2 cellular contexts compared by ENCODE assay signal in the genomic region with DNA sequence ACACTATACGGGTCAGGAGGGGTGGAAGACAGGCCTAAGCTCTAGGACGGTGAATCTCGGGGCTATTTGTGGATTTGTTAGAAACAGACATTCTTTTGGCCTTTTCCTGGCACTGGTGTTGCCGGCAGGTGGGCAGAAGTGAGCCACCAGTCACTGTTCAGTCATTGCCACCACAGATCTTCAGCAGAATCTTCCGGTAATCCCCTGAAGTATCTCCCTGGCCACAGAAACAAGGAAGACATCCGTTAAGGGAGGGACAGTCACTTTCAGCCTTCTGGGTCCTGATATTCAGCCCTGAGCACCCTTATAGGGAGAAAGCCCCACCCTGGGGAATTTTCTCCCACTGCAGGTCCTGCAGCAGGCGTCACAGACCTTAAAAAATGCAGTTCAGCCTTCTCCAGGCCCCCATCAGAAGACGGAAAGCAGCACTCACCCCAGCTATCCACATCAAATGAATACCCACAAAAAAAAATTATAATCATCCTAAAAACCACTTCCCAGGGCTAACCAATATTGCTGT.
TF ChIP-seq lines count a peak whose summit lies in the region.

No MANE protein-coding gene starts in this region.

TF ChIP-seq in SK-N-SH, 30 proteins besides CTCF, POLR2A, EP300 and RAD21 (continued from another document):
- TF ChIP-seq, protein P1, sequence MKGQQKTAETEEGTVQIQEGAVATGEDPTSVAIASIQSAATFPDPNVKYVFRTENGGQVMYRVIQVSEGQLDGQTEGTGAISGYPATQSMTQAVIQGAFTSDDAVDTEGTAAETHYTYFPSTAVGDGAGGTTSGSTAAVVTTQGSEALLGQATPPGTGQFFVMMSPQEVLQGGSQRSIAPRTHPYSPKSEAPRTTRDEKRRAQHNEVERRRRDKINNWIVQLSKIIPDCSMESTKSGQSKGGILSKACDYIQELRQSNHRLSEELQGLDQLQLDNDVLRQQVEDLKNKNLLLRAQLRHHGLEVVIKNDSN (IDR thresholded peaks at IDR 0.05; ENCODE audit: borderline replicate concordance, low read depth), result no peak
- no peak for TF ChIP-seq SMC3 (IDR thresholded peaks at IDR 0.05; ENCODE audit: low read depth, low read length)
- no peak for TF ChIP-seq YY1 (IDR thresholded peaks at IDR 0.05; ENCODE audit: low read depth)
- TF ChIP-seq FOSL2 (IDR thresholded peaks at IDR 0.05; ENCODE audit: borderline replicate concordance, low read depth), result no peak
- TF ChIP-seq TCF12 (IDR thresholded peaks at IDR 0.05), result no peak
- TF ChIP-seq GABPA (IDR thresholded peaks at IDR 0.05; ENCODE audit: low read depth), result no peak
- no peak for TF ChIP-seq EZH2phosphoT487 (IDR thresholded peaks at IDR 0.05; ENCODE audit: borderline replicate concordance, low read depth)
- TF ChIP-seq RCOR1 (IDR thresholded peaks at IDR 0.05; ENCODE audit: low read length), result no peak
- no peak for TF ChIP-seq CHD2 (IDR thresholded peaks at IDR 0.05; ENCODE audit: low read length, partially characterized antibody)
- TF ChIP-seq, protein P2, sequence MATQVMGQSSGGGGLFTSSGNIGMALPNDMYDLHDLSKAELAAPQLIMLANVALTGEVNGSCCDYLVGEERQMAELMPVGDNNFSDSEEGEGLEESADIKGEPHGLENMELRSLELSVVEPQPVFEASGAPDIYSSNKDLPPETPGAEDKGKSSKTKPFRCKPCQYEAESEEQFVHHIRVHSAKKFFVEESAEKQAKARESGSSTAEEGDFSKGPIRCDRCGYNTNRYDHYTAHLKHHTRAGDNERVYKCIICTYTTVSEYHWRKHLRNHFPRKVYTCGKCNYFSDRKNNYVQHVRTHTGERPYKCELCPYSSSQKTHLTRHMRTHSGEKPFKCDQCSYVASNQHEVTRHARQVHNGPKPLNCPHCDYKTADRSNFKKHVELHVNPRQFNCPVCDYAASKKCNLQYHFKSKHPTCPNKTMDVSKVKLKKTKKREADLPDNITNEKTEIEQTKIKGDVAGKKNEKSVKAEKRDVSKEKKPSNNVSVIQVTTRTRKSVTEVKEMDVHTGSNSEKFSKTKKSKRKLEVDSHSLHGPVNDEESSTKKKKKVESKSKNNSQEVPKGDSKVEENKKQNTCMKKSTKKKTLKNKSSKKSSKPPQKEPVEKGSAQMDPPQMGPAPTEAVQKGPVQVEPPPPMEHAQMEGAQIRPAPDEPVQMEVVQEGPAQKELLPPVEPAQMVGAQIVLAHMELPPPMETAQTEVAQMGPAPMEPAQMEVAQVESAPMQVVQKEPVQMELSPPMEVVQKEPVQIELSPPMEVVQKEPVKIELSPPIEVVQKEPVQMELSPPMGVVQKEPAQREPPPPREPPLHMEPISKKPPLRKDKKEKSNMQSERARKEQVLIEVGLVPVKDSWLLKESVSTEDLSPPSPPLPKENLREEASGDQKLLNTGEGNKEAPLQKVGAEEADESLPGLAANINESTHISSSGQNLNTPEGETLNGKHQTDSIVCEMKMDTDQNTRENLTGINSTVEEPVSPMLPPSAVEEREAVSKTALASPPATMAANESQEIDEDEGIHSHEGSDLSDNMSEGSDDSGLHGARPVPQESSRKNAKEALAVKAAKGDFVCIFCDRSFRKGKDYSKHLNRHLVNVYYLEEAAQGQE (IDR thresholded peaks at IDR 0.05; ENCODE audit: low read depth, low read length), result no peak
- no peak for TF ChIP-seq FOXJ3 (CRISPR knock-in tag; IDR thresholded peaks at IDR 0.05)
- no peak for TF ChIP-seq TEAD4 (IDR thresholded peaks at IDR 0.05; ENCODE audit: borderline replicate concordance, insufficient read depth)
- TF ChIP-seq, protein P3, sequence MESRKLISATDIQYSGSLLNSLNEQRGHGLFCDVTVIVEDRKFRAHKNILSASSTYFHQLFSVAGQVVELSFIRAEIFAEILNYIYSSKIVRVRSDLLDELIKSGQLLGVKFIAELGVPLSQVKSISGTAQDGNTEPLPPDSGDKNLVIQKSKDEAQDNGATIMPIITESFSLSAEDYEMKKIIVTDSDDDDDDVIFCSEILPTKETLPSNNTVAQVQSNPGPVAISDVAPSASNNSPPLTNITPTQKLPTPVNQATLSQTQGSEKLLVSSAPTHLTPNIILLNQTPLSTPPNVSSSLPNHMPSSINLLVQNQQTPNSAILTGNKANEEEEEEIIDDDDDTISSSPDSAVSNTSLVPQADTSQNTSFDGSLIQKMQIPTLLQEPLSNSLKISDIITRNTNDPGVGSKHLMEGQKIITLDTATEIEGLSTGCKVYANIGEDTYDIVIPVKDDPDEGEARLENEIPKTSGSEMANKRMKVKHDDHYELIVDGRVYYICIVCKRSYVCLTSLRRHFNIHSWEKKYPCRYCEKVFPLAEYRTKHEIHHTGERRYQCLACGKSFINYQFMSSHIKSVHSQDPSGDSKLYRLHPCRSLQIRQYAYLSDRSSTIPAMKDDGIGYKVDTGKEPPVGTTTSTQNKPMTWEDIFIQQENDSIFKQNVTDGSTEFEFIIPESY (IDR thresholded peaks at IDR 0.05; ENCODE audit: borderline replicate concordance, low read depth), result no peak
- TF ChIP-seq JUND (IDR thresholded peaks at IDR 0.05), result no peak
TF ChIP-seq in SK-N-SH: peak in this region for 0.

TF ChIP-seq in SK-N-SH treated with all-trans-retinoic acid at 6 μM for 48 hours, 23 proteins besides CTCF, POLR2A, EP300 and RAD21 (continued from another document):
- TF ChIP-seq, protein P4, sequence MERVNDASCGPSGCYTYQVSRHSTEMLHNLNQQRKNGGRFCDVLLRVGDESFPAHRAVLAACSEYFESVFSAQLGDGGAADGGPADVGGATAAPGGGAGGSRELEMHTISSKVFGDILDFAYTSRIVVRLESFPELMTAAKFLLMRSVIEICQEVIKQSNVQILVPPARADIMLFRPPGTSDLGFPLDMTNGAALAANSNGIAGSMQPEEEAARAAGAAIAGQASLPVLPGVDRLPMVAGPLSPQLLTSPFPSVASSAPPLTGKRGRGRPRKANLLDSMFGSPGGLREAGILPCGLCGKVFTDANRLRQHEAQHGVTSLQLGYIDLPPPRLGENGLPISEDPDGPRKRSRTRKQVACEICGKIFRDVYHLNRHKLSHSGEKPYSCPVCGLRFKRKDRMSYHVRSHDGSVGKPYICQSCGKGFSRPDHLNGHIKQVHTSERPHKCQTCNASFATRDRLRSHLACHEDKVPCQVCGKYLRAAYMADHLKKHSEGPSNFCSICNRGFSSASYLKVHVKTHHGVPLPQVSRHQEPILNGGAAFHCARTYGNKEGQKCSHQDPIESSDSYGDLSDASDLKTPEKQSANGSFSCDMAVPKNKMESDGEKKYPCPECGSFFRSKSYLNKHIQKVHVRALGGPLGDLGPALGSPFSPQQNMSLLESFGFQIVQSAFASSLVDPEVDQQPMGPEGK (CRISPR knock-in tag; IDR thresholded peaks at IDR 0.05; ENCODE audit: borderline replicate concordance), result no peak
